In the genomic region with DNA sequence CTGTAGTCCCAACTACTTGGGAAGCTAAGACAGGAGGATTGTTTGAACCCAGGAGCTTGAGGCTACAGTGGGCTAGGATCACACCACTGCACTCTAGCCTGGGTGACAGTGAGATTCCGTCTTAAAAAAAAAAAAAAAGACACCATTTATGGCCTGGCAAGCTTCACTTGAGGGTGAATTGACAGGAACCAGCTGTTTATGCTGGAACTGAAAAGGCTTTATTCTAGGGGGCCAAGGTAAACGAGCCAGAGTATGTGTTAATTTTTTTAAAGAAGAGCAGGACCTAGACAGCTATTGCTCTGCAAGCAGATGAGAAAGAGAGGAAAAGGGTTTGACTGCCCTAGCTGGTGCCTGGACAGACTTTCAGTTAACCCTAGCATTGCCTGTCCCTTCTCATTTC, we compare ENCODE assay signal across 19 cellular contexts. TPM values are rescaled to one million over a fixed set of nuclear protein-coding genes. Genes with fewer than 3 reads are reported as not detected.
DNase-seq lines count a peak whose midpoint lies in the region; TF ChIP-seq lines count a peak whose summit lies in the region.
"Had no signal": no experiment of that assay in that cellular context is flagged by ENCODE, and none has a peak within 500 bp of the region (broad histone marks: within the 10 kb centered on the region; RNA-seq: fewer than 3 reads in every experiment).

No MANE protein-coding gene starts in this region.

- DNase-seq in NCI-H2171 treated with DMSO at 0.1 percent for 48 hours (lab: John Stamatoyannopoulos, UW) (peak; percentile 24), NCI-H2171 (lab: John Stamatoyannopoulos, UW) (no peak), RPMI7951 (ENCODE audit: low read depth) (peak; percentile 13), left kidney (ENCODE audit: low read depth, low spot score) (peak; percentile 67), AG08395 (ENCODE audit: low spot score) (no peak), DMS114 treated with DMSO at 0.1 percent for 48 hours (lab: John Stamatoyannopoulos, UW; ENCODE audit: unreplicated experiment) (no peak), MM.1S (no peak)
- DNase-seq: 8988T; BE2C; C1 segment of cervical spinal cord; CD4-positive, CD25-positive, alpha-beta regulatory T cell; CD8-positive, alpha-beta memory T cell; COR-L47; DMS 273 treated with DMSO at 0.1 percent for 48 hours; GM23248 had no signal

- H3K9me3 ChIP-seq in MM.1S (replicated peaks; ENCODE audit: insufficient read depth, low read length), result no peaks in the 10 kb centered on the region
- H3K9me3 ChIP-seq: BE2C, HAP-1 had no signal

- H3K79me2 ChIP-seq in MM.1S (ENCODE audit: low read length), result no peaks in the 10 kb centered on the region

- H3K4me2 ChIP-seq in MM.1S (ENCODE audit: low read depth, low read length), result no peak overlapping the region

- no peaks in the 10 kb centered on the region for H3K36me3 ChIP-seq in MM.1S (replicated peaks; ENCODE audit: insufficient read depth, low read length)
- H3K36me3 ChIP-seq: BE2C, HAP-1 had no signal

- no peaks in the 10 kb centered on the region for H3K4me1 ChIP-seq in MM.1S (ENCODE audit: low read length)

- H3K9ac ChIP-seq in MM.1S (ENCODE audit: low read length), result no peak overlapping the region
- H3K9ac ChIP-seq: GM23248 had no signal

- H3K4me3 ChIP-seq in MM.1S (ENCODE audit: low read length), result no peak overlapping the region
- H3K4me3 ChIP-seq: GM23248, HAP-1 had no signal

- no peak overlapping the region for H3K27ac ChIP-seq in MM.1S (ENCODE audit: low read length)
- H3K27ac ChIP-seq: GM23248, HL-60 had no signal

- H2AFZ ChIP-seq in MM.1S (ENCODE audit: low read length), result no peak overlapping the region
- H2AFZ ChIP-seq: GM23248 had no signal

- H4K20me1 ChIP-seq in MM.1S (ENCODE audit: insufficient read depth, low read length), result no peaks in the 10 kb centered on the region

- no peaks in the 10 kb centered on the region for H3K27me3 ChIP-seq in MM.1S (replicated peaks; ENCODE audit: insufficient read depth, low read length)
- H3K27me3 ChIP-seq: BE2C had no signal

- no peak for TF ChIP-seq CTCF in MM.1S (IDR thresholded peaks at IDR 0.05; ENCODE audit: low read length)

- no peaks in the 10 kb centered on the region for H3F3A ChIP-seq in MM.1S (ENCODE audit: insufficient read depth, low read length)

- no peaks in the 10 kb centered on the region for H3K9me2 ChIP-seq in MM.1S (replicated peaks; ENCODE audit: insufficient read depth, low read length)

RNA-seq across cellular contexts. Expression of gene S100A6, which starts 37.0 kb away (rescaled TPM):
- total RNA-seq in RPMI7951 (2014; rRNA removed; shearing (Covaris generic)), result 1,539 and 1,679 TPM in 2 replicates

RNA-seq across cellular contexts. Expression of gene S100A7, which starts 38.3 kb away (rescaled TPM):
- not detected in 2 replicates for total RNA-seq in RPMI7951 (2014; rRNA removed; shearing (Covaris generic))
- total RNA-seq: CD4-positive, CD25-positive, alpha-beta regulatory T cell; CD8-positive, alpha-beta memory T cell; GM23248; H4; HT1080 had no signal

RNA-seq across cellular contexts. Expression of gene S100A5, which starts 42.0 kb away (rescaled TPM):
- 1.4 and 2.2 TPM in 2 replicates for total RNA-seq in RPMI7951 (2014; rRNA removed; shearing (Covaris generic))
- total RNA-seq: GM23248, H4 had no signal

RNA-seq across cellular contexts. Expression of gene S100A4, which starts 46.9 kb away (rescaled TPM):
- total RNA-seq in RPMI7951 (2014; rRNA removed; shearing (Covaris generic)), result 836 and 954 TPM in 2 replicates

RNA-seq across cellular contexts. Expression of gene S100A3, which starts 50.3 kb away (rescaled TPM):
- total RNA-seq in RPMI7951 (2014; rRNA removed; shearing (Covaris generic)), result 7.7 and 15.3 TPM in 2 replicates
- total RNA-seq: CD4-positive, CD25-positive, alpha-beta regulatory T cell; CD8-positive, alpha-beta memory T cell had no signal

Comparison
In these comparisons a context has a peak if more than half of its experiments do, and no peak if none do; other contexts are left out.
1. DNase-seq: peak in NCI-H2171 treated with DMSO at 0.1 percent for 48 hours (single experiment), RPMI7951 (single experiment) and left kidney (single experiment); none in NCI-H2171 (single experiment), AG08395 (single experiment), DMS114 treated with DMSO at 0.1 percent for 48 hours (single experiment) and MM.1S (single experiment).